13 cellular contexts compared by ENCODE assay signal in the genomic region with DNA sequence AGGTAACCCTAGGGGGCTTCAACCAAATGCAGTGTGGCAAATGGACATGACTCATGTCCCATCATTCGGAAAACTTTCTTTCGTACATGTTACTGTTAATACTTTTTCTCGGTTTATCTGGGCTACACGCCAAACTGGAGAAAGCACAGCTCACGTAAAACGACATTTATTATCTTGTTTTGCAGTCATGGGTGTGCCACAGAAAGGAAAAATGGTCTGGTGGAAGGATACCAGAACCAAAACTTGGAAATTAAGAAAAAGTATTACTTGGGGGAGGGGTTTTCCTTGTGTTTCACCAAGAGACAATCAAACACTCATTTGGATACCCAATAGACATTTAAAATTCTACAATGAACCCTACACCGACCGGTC. TPM values are rescaled to one million over a fixed set of nuclear protein-coding genes. Genes with fewer than 3 reads are reported as not detected.
DNase-seq lines count a peak whose midpoint lies in the region; ATAC-seq and TF ChIP-seq lines count a peak whose summit lies in the region.
"Had no signal": no experiment of that assay in that cellular context is flagged by ENCODE, and none has a peak within 500 bp of the region (broad histone marks: within the 10 kb centered on the region; RNA-seq: fewer than 3 reads in every experiment).

No MANE protein-coding gene starts in this region.

- H3K9me3 ChIP-seq in suprapubic skin, result no peaks in the 10 kb centered on the region
- H3K9me3 ChIP-seq in CD8-positive, alpha-beta memory T cell (ENCODE audit: low read length), result no peaks in the 10 kb centered on the region
- H3K9me3 ChIP-seq: tibial nerve had no signal

- POLR2A ChIA-PET in CD8-positive, alpha-beta memory T cell (lab: Charles Lee), result no interaction called here

- TF ChIP-seq POLR2A in suprapubic skin (IDR thresholded peaks at IDR 0.05), result no peak

- 9% methylated on average over 8 of the region's 8 CpGs for WGBS in suprapubic skin

- CTCF ChIA-PET in CD8-positive, alpha-beta memory T cell (lab: Charles Lee), result interaction anchor here (1.1 to 4.6 kb wide), 8 partner anchors 8 to 319 kb away, joined by 4 to 42 read pairs (median 19); no protein-coding TSS in a partner anchor

- H3K27me3 ChIP-seq in suprapubic skin, result peaks cover 64% of the 10 kb centered on the region
- peaks cover 21% of the 10 kb centered on the region for H3K27me3 ChIP-seq in CD8-positive, alpha-beta memory T cell (ENCODE audit: insufficient read depth, low read length, poor library complexity, severe bottlenecking)

- no peak for ATAC-seq in GM19463 (IDR thresholded peaks at IDR 0.05; ENCODE audit: unreplicated experiment)
- ATAC-seq in stimulated activated memory B cell treated with anti-CD40 and anti-IgM and Interleukin-4, amounts not matched to agents 10 μg/mL and 1 μg/mL and 100 μg/mL, for 72 hours, result no peak
- ATAC-seq in esophagus mucosa, result no peak
- ATAC-seq: right lobe of liver had no signal

- peak overlapping the region in 2 of 3 donors; percentile 6 to 10 for H3K27ac Mint-ChIP-seq in IgD-negative memory B cell
- no peak overlapping the region for H3K27ac Mint-ChIP-seq in CD8-positive, alpha-beta memory T cell
- H3K27ac Mint-ChIP-seq in stimulated activated memory B cell treated with anti-CD40 and anti-IgM and Interleukin-4, amounts not matched to agents 10 μg/mL and 1 μg/mL and 100 μg/mL, for 72 hours, result no peak overlapping the region

- peaks cover 2 to 10% (median 3%) of the 10 kb centered on the region in 3 donors for H3K4me1 Mint-ChIP-seq in IgD-negative memory B cell
- peaks cover 3 to 8% (median 3%) of the 10 kb centered on the region in 3 donors for H3K4me1 Mint-ChIP-seq in CD8-positive, alpha-beta memory T cell
- H3K4me1 Mint-ChIP-seq in stimulated activated memory B cell treated with anti-CD40 and anti-IgM and Interleukin-4, amounts not matched to agents 10 μg/mL and 1 μg/mL and 100 μg/mL, for 72 hours, result peaks cover 3% of the 10 kb centered on the region

- H3K27me3 Mint-ChIP-seq in IgD-negative memory B cell, result peaks cover 27% of the 10 kb centered on the region
- peaks cover 37 to 57% of the 10 kb centered on the region in 2 donors for H3K27me3 Mint-ChIP-seq in CD8-positive, alpha-beta memory T cell
- H3K27me3 Mint-ChIP-seq in stimulated activated memory B cell treated with anti-CD40 and anti-IgM and Interleukin-4, amounts not matched to agents 10 μg/mL and 1 μg/mL and 100 μg/mL, for 72 hours, result peaks cover 56% of the 10 kb centered on the region

- DNase-seq in cardiac fibroblast (ENCODE audit: low read depth in 2 of 2) (peak; percentile 59 to 70), iris pigment epithelial cell (ENCODE audit: low read depth) (peak; percentile 80), suprapubic skin (ENCODE audit: low spot score in 2 of 2) (no peak)
- no peak for DNase-seq in CD8-positive, alpha-beta memory T cell
- DNase-seq: DMS 273 treated with DMSO at 0.1 percent for 48 hours, midbrain, right lobe of liver had no signal

- no peak overlapping the region for H3K27ac ChIP-seq in suprapubic skin
- H3K27ac ChIP-seq in CD8-positive, alpha-beta memory T cell (ENCODE audit: low read depth, low read length), result no peak overlapping the region
- H3K27ac ChIP-seq: right lobe of liver, tibial nerve had no signal

- TF ChIP-seq EP300 in suprapubic skin (IDR thresholded peaks at IDR 0.05), result no peak

- no peaks in the 10 kb centered on the region for H3K36me3 ChIP-seq in suprapubic skin
- no peaks in the 10 kb centered on the region for H3K36me3 ChIP-seq in CD8-positive, alpha-beta memory T cell (ENCODE audit: insufficient read depth, low read length)
- H3K36me3 ChIP-seq: right lobe of liver, tibial nerve had no signal

- H3K4me3 Mint-ChIP-seq in IgD-negative memory B cell, result no peak overlapping the region
- no peak overlapping the region for H3K4me3 Mint-ChIP-seq in CD8-positive, alpha-beta memory T cell
- H3K4me3 Mint-ChIP-seq in stimulated activated memory B cell treated with anti-CD40 and anti-IgM and Interleukin-4, amounts not matched to agents 10 μg/mL and 1 μg/mL and 100 μg/mL, for 72 hours, result no peak overlapping the region

- H3K4me1 ChIP-seq in suprapubic skin, result peaks cover 23% of the 10 kb centered on the region
- peaks cover 2% of the 10 kb centered on the region for H3K4me1 ChIP-seq in CD8-positive, alpha-beta memory T cell (ENCODE audit: insufficient read depth, low read length)

- H3K9me3 Mint-ChIP-seq in IgD-negative memory B cell, result no peaks in the 10 kb centered on the region
- H3K9me3 Mint-ChIP-seq in CD8-positive, alpha-beta memory T cell, result no peaks in the 10 kb centered on the region
- no peaks in the 10 kb centered on the region for H3K9me3 Mint-ChIP-seq in stimulated activated memory B cell treated with anti-CD40 and anti-IgM and Interleukin-4, amounts not matched to agents 10 μg/mL and 1 μg/mL and 100 μg/mL, for 72 hours

- peak overlapping the region in 1 of 2 donors; percentile 24 for H3K4me3 ChIP-seq in cardiac fibroblast (replicated peaks in 1 of 2; ENCODE audit: low read depth in 2 of 2, low read length in 2 of 2)
- peak overlapping the region; percentile 7 for H3K4me3 ChIP-seq in suprapubic skin
- H3K4me3 ChIP-seq in CD8-positive, alpha-beta memory T cell (ENCODE audit: low read length), result no peak overlapping the region
- H3K4me3 ChIP-seq: right lobe of liver had no signal

- no peaks in the 10 kb centered on the region for H3K36me3 Mint-ChIP-seq in IgD-negative memory B cell
- no peaks in the 10 kb centered on the region for H3K36me3 Mint-ChIP-seq in CD8-positive, alpha-beta memory T cell
- no peaks in the 10 kb centered on the region for H3K36me3 Mint-ChIP-seq in stimulated activated memory B cell treated with anti-CD40 and anti-IgM and Interleukin-4, amounts not matched to agents 10 μg/mL and 1 μg/mL and 100 μg/mL, for 72 hours

- no peak for TF ChIP-seq CTCF in cardiac fibroblast (IDR thresholded peaks at IDR 0.05; ENCODE audit: low read depth, low read length)
- no peak for TF ChIP-seq CTCF in suprapubic skin (IDR thresholded peaks at IDR 0.05)

RNA-seq across cellular contexts. Expression of gene ALOX15B, which starts 23.6 kb away (rescaled TPM):
- polyA plus RNA-seq in IgD-negative memory B cell, result not detected
- total RNA-seq in suprapubic skin, result 100 to 1,000 TPM in 1 of 4 donors, 10 to 100 TPM in 3; 44.8 to 156 (median 78.1) TPM
- not detected for total RNA-seq in CD8-positive, alpha-beta memory T cell
- polyA plus RNA-seq in CD8-positive, alpha-beta memory T cell, result not detected
- total RNA-seq in esophagus mucosa, result 121 TPM
- total RNA-seq: HT1080 had no signal

RNA-seq across cellular contexts. Expression of gene ALOX12B, which starts 25.1 kb away (rescaled TPM):
- 0.41 TPM for polyA plus RNA-seq in IgD-negative memory B cell
- total RNA-seq in suprapubic skin, result 100 to 1,000 TPM in 3 of 4 donors, 10 to 100 TPM in 1; 91.4 to 150 (median 119) TPM
- 1 to 10 TPM; 1.3 to 1.9 TPM for total RNA-seq in CD8-positive, alpha-beta memory T cell
- polyA plus RNA-seq in CD8-positive, alpha-beta memory T cell, result not detected
- total RNA-seq in esophagus mucosa, result 15.0 TPM
- total RNA-seq: right lobe of liver, tibial nerve had no signal

RNA-seq across cellular contexts. Expression of gene ALOXE3, which starts 55.9 kb away (rescaled TPM):
- polyA plus RNA-seq in IgD-negative memory B cell, result not detected
- 10 to 100 TPM; 44.5 to 95.3 (median 69.9) TPM for total RNA-seq in suprapubic skin
- not detected for total RNA-seq in CD8-positive, alpha-beta memory T cell
- not detected for polyA plus RNA-seq in CD8-positive, alpha-beta memory T cell
- total RNA-seq in esophagus mucosa, result 4.0 TPM
- total RNA-seq: right lobe of liver, tibial nerve had no signal

Comparison
In these comparisons a context has a peak if more than half of its experiments do, and no peak if none do; other contexts are left out.
1. H3K27ac Mint-ChIP-seq: peak in IgD-negative memory B cell (2 of 3); none in CD8-positive, alpha-beta memory T cell (0 of 8) and stimulated activated memory B cell treated with anti-CD40 and anti-IgM and Interleukin-4, amounts not matched to agents 10 μg/mL and 1 μg/mL and 100 μg/mL, for 72 hours (single experiment).
2. DNase-seq: peak in cardiac fibroblast (2 of 2) and iris pigment epithelial cell (single experiment); none in suprapubic skin (0 of 2) and CD8-positive, alpha-beta memory T cell (0 of 5).
3. RNA of gene ALOX15B, which starts 23.6 kb away (total RNA-seq): 121 TPM in esophagus mucosa (single experiment) and 44.8 to 156 TPM in suprapubic skin; not detected in CD8-positive, alpha-beta memory T cell; every median in the first group is over 10 times any median in the second.